In the genomic region with DNA sequence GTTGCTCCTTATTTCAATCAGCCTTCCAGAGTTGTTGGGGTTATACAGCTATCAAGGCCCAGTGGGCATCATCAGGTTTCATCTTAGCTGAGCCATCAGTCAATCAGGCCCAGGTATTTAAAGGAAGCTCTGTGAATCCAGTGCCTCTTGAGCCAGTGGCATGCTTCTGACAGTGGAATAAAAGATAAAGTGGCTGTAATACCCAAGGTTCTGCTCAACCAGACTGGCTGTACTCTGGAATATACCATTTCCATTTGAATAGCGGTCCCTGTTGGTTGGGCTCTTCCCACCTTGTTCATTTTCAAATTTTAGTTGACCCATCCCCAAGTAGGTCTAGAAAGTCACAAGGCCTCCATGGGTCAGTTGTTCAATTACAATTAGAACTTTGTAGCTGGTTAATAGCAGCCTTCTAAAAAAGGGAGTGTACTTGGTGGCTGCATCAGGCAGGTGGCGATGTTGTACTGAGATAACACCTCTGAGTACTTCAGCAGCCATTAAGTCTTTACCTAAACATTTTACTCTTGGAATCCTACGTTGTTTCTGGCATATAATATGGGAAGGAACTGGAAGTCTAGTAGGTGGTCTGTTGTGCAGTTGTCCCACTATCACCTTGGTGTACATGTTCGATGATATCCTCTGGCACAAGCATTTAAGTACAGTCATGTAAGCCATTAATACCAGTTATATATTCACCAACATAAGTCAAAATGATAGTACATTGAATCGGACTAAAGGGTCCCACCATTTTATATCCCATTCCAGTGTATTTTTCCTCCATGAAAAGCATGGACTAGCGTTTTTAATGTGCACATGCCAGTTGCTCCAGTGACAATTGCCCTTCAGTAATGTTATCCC, we compare ENCODE assay signal across 9 cellular contexts.
DNase-seq lines count a peak whose midpoint lies in the region; ATAC-seq, FAIRE-seq and TF ChIP-seq lines count a peak whose summit lies in the region.
"Had no signal": no experiment of that assay in that cellular context is flagged by ENCODE, and none has a peak within 500 bp of the region (broad histone marks: within the 10 kb centered on the region; RNA-seq: fewer than 3 reads in every experiment).

No MANE protein-coding gene starts in this region.

- H3K9me3 Mint-ChIP-seq in astrocyte (ENCODE audit: unreplicated experiment) = peaks cover 6% of the 10 kb centered on the region

- H2AFZ ChIP-seq in PC-3 (ENCODE audit: low read length) (peak overlapping the region; percentile 53), astrocyte (ENCODE audit: low read depth, low read length) (no peak overlapping the region)

- TF ChIP-seq CTCF in PC-3 (conservative IDR thresholded peaks at IDR 0.05; ENCODE audit: low read depth, low read length) (peak; percentile 97), astrocyte (IDR thresholded peaks at IDR 0.05; ENCODE audit: insufficient read depth, low read depth, low read length) (peak; percentile 75)

- ATAC-seq in PC-3 (peak; percentile 97), GM18868 (IDR thresholded peaks at IDR 0.05; ENCODE audit: unreplicated experiment) (no peak), GM19035 (IDR thresholded peaks at IDR 0.05; ENCODE audit: unreplicated experiment) (no peak)

- H3K4me3 Mint-ChIP-seq in astrocyte (ENCODE audit: unreplicated experiment) = no peak overlapping the region

- FAIRE-seq in astrocyte (lab: Jason Lieb, UNC) = peak; percentile 58

- H3K9me2 ChIP-seq in PC-3 (replicated peaks; ENCODE audit: low read length) = no peaks in the 10 kb centered on the region

- no peaks in the 10 kb centered on the region for H4K20me1 ChIP-seq in PC-3 (ENCODE audit: low read length)
- no peaks in the 10 kb centered on the region for H4K20me1 ChIP-seq in astrocyte (ENCODE audit: insufficient read depth, low read length)

- H3K4me1 ChIP-seq in PC-3 (ENCODE audit: insufficient read depth, low read length) = no peaks in the 10 kb centered on the region
- no peaks in the 10 kb centered on the region for H3K4me1 ChIP-seq in astrocyte (ENCODE audit: insufficient read depth, low read length)

- H3K27ac ChIP-seq in PC-3 (ENCODE audit: low read length) (no peak overlapping the region), astrocyte (ENCODE audit: low read depth, low read length) (no peak overlapping the region)

- H3K9ac ChIP-seq in PC-3 (ENCODE audit: low read length) (no peak overlapping the region), astrocyte (ENCODE audit: low read length) (no peak overlapping the region)

- H3K36me3 ChIP-seq in PC-3 (ENCODE audit: low read depth, low read length) (no peaks in the 10 kb centered on the region), astrocyte (ENCODE audit: insufficient read depth, low read length) (no peaks in the 10 kb centered on the region)

- no peaks in the 10 kb centered on the region for H3K4me1 Mint-ChIP-seq in astrocyte (ENCODE audit: low read depth, unreplicated experiment)

- no peaks in the 10 kb centered on the region for H3K9me3 ChIP-seq in PC-3 (ENCODE audit: low read length)
- H3K9me3 ChIP-seq in astrocyte (ENCODE audit: insufficient read depth, low read depth, low read length) = no peaks in the 10 kb centered on the region

- DNase-seq in GDM1 (lab: John Stamatoyannopoulos, UW) = peak; percentile 38
- peak; percentile 61 for DNase-seq in HuH-7.5 (ENCODE audit: low spot score)
- DNase-seq in PC-3 = peak; percentile 76
- peak; percentile 39 for DNase-seq in astrocyte (ENCODE audit: low read depth)
- DNase-seq in iPS-NIHi11 (ENCODE audit: low spot score) = peak; percentile 65
- peak; percentile 22 for DNase-seq in stimulated activated CD4-positive, alpha-beta T cell treated with anti-CD3 and anti-CD28 coated beads, Interleukin-4, amount 100 ng/mL, for 24 hours

- H3F3A ChIP-seq in PC-3 (ENCODE audit: low read length, unreplicated experiment) = no peaks in the 10 kb centered on the region

- no peaks in the 10 kb centered on the region for H3K27me3 ChIP-seq in PC-3 (ENCODE audit: low read length)
- H3K27me3 ChIP-seq in astrocyte (ENCODE audit: insufficient read depth, low read length) = no peaks in the 10 kb centered on the region

- POLR2A ChIA-PET in PC-3 (lab: Charles Lee; ENCODE audit: unreplicated experiment) = interaction anchor here (0.5 kb wide), 1 partner anchor 547 kb away, joined by 3 read pairs; no protein-coding TSS in a partner anchor

- H3K36me3 Mint-ChIP-seq in astrocyte (ENCODE audit: low read depth, unreplicated experiment) = peaks cover 2% of the 10 kb centered on the region

- H3K79me2 ChIP-seq in PC-3 (ENCODE audit: low read length) (no peaks in the 10 kb centered on the region), astrocyte (ENCODE audit: insufficient read depth, low read length) (no peaks in the 10 kb centered on the region)

- BruUV-seq in PC-3 (replicated peaks; lab: Mats Ljungman, UMichigan) = no TSS peak

- CTCF ChIA-PET in PC-3 (lab: Charles Lee) = interaction anchor here (0.5 to 1.9 kb wide), 15 partner anchors 8 to 603 kb away, joined by 3 to 16 read pairs (median 4); no protein-coding TSS in a partner anchor

- intact Hi-C loops in PC-3 (cut with micrococcal nuclease) = loop anchor here (1.0 to 2.0 kb wide), 3 partner anchors 251 to 440 kb away; no protein-coding TSS in a partner anchor

- H3K27ac Mint-ChIP-seq in astrocyte (ENCODE audit: unreplicated experiment) = no peak overlapping the region
- H3K27ac Mint-ChIP-seq: activated naive CD4-positive, alpha-beta T cell treated with anti-CD3 and anti-CD28 coated beads, Interleukin-2, amount 50 U/mL, for 72 hours had no signal

- H3K4me3 ChIP-seq in PC-3 (ENCODE audit: low read length) (no peak overlapping the region), astrocyte (ENCODE audit: insufficient read depth, low read depth, low read length) (no peak overlapping the region)

- H3K27me3 Mint-ChIP-seq in astrocyte (ENCODE audit: low read depth, unreplicated experiment) = no peaks in the 10 kb centered on the region

- H3K4me2 ChIP-seq in PC-3 (ENCODE audit: low read length) (peak overlapping the region; percentile 12; the same call in 1 of the 2 replicates), astrocyte (ENCODE audit: low read length) (no peak overlapping the region)

Comparison
In these comparisons a context has a peak if more than half of its experiments do, and no peak if none do; other contexts are left out.
1. DNase-seq: peak in every context shown above with its lines; median percentile 76 in PC-3; 65 in iPS-NIHi11; 61 in HuH-7.5; 39 in astrocyte; 38 in GDM1; 22 in stimulated activated CD4-positive, alpha-beta T cell treated with anti-CD3 and anti-CD28 coated beads, Interleukin-4, amount 100 ng/mL, for 24 hours.